ENCODE assay signal across 8 cellular contexts in the genomic region with DNA sequence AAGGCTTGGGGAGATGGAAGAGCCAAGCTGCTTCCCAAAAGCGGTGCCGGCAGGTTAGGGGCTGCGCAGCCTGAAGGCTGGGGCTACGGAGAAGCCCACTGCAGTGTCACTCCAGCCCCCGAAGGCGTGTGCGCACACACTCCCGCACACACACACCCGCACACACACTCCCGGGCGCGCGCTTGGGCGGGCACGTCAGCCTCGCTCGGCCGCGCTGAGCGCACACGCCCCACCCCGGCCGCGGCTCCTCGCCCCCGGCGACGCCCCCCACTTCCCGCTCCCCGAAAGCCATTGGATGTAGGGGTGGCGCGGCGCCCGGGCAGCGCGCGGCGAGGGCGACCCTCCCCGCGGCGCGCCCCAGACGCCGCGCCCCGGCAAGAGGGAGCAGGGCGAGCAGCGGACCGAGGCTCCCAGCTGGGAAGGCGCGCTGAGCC. TPM values are rescaled to one million over a fixed set of nuclear protein-coding genes. Genes with fewer than 3 reads are reported as not detected.
DNase-seq lines count a peak whose midpoint lies in the region; ATAC-seq and TF ChIP-seq lines count a peak whose summit lies in the region.

A gene with protein sequence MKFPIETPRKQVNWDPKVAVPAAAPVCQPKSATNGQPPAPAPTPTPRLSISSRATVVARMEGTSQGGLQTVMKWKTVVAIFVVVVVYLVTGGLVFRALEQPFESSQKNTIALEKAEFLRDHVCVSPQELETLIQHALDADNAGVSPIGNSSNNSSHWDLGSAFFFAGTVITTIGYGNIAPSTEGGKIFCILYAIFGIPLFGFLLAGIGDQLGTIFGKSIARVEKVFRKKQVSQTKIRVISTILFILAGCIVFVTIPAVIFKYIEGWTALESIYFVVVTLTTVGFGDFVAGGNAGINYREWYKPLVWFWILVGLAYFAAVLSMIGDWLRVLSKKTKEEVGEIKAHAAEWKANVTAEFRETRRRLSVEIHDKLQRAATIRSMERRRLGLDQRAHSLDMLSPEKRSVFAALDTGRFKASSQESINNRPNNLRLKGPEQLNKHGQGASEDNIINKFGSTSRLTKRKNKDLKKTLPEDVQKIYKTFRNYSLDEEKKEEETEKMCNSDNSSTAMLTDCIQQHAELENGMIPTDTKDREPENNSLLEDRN (minus strand): TSS at position 184 of the 434 bp plus-strand sequence. CDS start 471 bp downstream, outside the sequence.

- H3K4me1 Mint-ChIP-seq in T-helper 2 cell treated with Interferon-gamma antibody and Interleukin-4, amounts not matched to agents 5 μg/mL and 100 μg/mL, for 36 hours (ENCODE audit: low read depth), result peaks cover 4% of the 10 kb centered on the region
- peaks cover 4% of the 10 kb centered on the region for H3K4me1 Mint-ChIP-seq in type B pancreatic cell (ENCODE audit: unreplicated experiment)

- peak within 1 kb of the TSS; percentile 29; the same call in 1 of the 2 replicates for H2AFZ ChIP-seq in SK-N-SH (ENCODE audit: low read depth)

- in situ Hi-C loops in G401 (cut with HindIII; ENCODE audit: low sequenced_read_pairs), result no loop called here

- H3K36me3 Mint-ChIP-seq in T-helper 2 cell treated with Interferon-gamma antibody and Interleukin-4, amounts not matched to agents 5 μg/mL and 100 μg/mL, for 36 hours (ENCODE audit: low read depth), result no peaks in the 10 kb centered on the region
- H3K36me3 Mint-ChIP-seq in type B pancreatic cell, result no peaks in the 10 kb centered on the region

- no peak for TF ChIP-seq EP300 in SK-N-SH (IDR thresholded peaks at IDR 0.05; ENCODE audit: borderline replicate concordance in 1 of 2, low read depth in 1 of 2, low read length in 1 of 2)

- POLR2A ChIA-PET in SK-N-SH (lab: Yijun Ruan, JAX), result no interaction called here

- H4K20me1 ChIP-seq in SK-N-SH (ENCODE audit: insufficient read depth), result no peaks in the 10 kb centered on the region

- H3K27me3 ChIP-seq in SK-N-SH (ENCODE audit: insufficient read depth), result peaks cover 32% of the 10 kb centered on the region
- H3K27me3 ChIP-seq in iPS-15b (ENCODE audit: control insufficient read depth, insufficient read depth, low read length), result peaks cover 95% of the 10 kb centered on the region

- TF ChIP-seq RAD21 in SK-N-SH (IDR thresholded peaks at IDR 0.05; ENCODE audit: low read length), result no peak

- TF ChIP-seq CTCF in SK-N-SH (IDR thresholded peaks at IDR 0.05) (no peak), type B pancreatic cell (conservative IDR thresholded peaks at IDR 0.05) (no peak)

- DNase-seq in SK-N-SH, result no peak
- DNase-seq in T-helper 2 cell treated with Interferon-gamma antibody and Interleukin-4, amounts not matched to agents 5 μg/mL and 100 μg/mL, for 36 hours (ENCODE audit: low spot score), result no peak
- no peak for DNase-seq in type B pancreatic cell (ENCODE audit: extremely low spot score, unreplicated experiment)
- DNase-seq in G401 (ENCODE audit: low spot score), result no peak
- DNase-seq in LoVo (ENCODE audit: low spot score), result no peak

- no peaks in the 10 kb centered on the region for H3K9me2 ChIP-seq in SK-N-SH

- no peak within 1 kb of the TSS for H3K27ac Mint-ChIP-seq in T-helper 2 cell treated with Interferon-gamma antibody and Interleukin-4, amounts not matched to agents 5 μg/mL and 100 μg/mL, for 36 hours
- no peak within 1 kb of the TSS for H3K27ac Mint-ChIP-seq in type B pancreatic cell

- H3K9ac ChIP-seq in SK-N-SH (no peak within 1 kb of the TSS), iPS-15b (ENCODE audit: low read depth, low read length) (peak within 1 kb of the TSS; percentile 17)

- CTCF ChIA-PET in SK-N-SH (lab: Yijun Ruan, JAX), result interaction anchor here (0.6 to 3.1 kb wide), 2 partner anchors 17 to 134 kb away, joined by 3 to 12 read pairs; no protein-coding TSS in a partner anchor

- peak within 1 kb of the TSS; percentile 47; the same call in 1 of the 2 replicates for H3K4me2 ChIP-seq in SK-N-SH

- H3F3A ChIP-seq in SK-N-SH (replicated peaks; ENCODE audit: insufficient read depth), result no peaks in the 10 kb centered on the region

- H3K4me1 ChIP-seq in SK-N-SH (ENCODE audit: control insufficient read depth in 1 of 2, insufficient read depth in 2 of 2, low read depth in 1 of 2, low read length in 1 of 2) (no peaks in the 10 kb centered on the region; a peak in 1 of 4 replicates), iPS-15b (ENCODE audit: control insufficient read depth, insufficient read depth, low read length) (no peaks in the 10 kb centered on the region)

- H3K9me3 ChIP-seq in SK-N-SH, result no peaks in the 10 kb centered on the region
- no peaks in the 10 kb centered on the region for H3K9me3 ChIP-seq in iPS-15b (ENCODE audit: control insufficient read depth, insufficient read depth, low read length)

- H3K4me3 ChIP-seq in SK-N-SH (ENCODE audit: low read depth in 2 of 2, low read length in 1 of 2), result peak within 1 kb of the TSS; percentile 35 to 40
- H3K4me3 ChIP-seq in iPS-15b (ENCODE audit: low read depth, low read length), result peak within 1 kb of the TSS; percentile 68

- ATAC-seq in SK-N-SH treated with all-trans-retinoic acid at 6 μM for 48 hours (no peak), HG02610 (IDR thresholded peaks at IDR 0.05; ENCODE audit: unreplicated experiment) (peak; percentile 16)

- WGBS in SK-N-SH (ENCODE audit: low lambda C conversion rate), result 8% methylated on average over 17 of the region's 52 CpGs

- peaks cover 47% of the 10 kb centered on the region for H3K27me3 Mint-ChIP-seq in T-helper 2 cell treated with Interferon-gamma antibody and Interleukin-4, amounts not matched to agents 5 μg/mL and 100 μg/mL, for 36 hours (ENCODE audit: low read depth)
- H3K27me3 Mint-ChIP-seq in type B pancreatic cell, result peaks cover 45% of the 10 kb centered on the region

- no peaks in the 10 kb centered on the region for H3K36me3 ChIP-seq in SK-N-SH (replicated peaks in 1 of 2; ENCODE audit: control insufficient read depth in 1 of 2, insufficient read depth in 2 of 2, low read length in 1 of 2)
- H3K36me3 ChIP-seq in iPS-15b (ENCODE audit: control insufficient read depth, insufficient read depth, low read length), result no peaks in the 10 kb centered on the region

- H3K27ac ChIP-seq in SK-N-SH (ENCODE audit: low read depth in 2 of 2, low read length in 1 of 2), result no peak within 1 kb of the TSS

- no peaks in the 10 kb centered on the region for H3K79me2 ChIP-seq in SK-N-SH (ENCODE audit: insufficient read depth)

- peak within 1 kb of the TSS; percentile 47 for H3K4me3 Mint-ChIP-seq in T-helper 2 cell treated with Interferon-gamma antibody and Interleukin-4, amounts not matched to agents 5 μg/mL and 100 μg/mL, for 36 hours
- peak within 1 kb of the TSS; percentile 87 for H3K4me3 Mint-ChIP-seq in type B pancreatic cell

- H3K9me3 Mint-ChIP-seq in T-helper 2 cell treated with Interferon-gamma antibody and Interleukin-4, amounts not matched to agents 5 μg/mL and 100 μg/mL, for 36 hours, result no peaks in the 10 kb centered on the region
- H3K9me3 Mint-ChIP-seq in type B pancreatic cell, result no peaks in the 10 kb centered on the region

TF ChIP-seq in SK-N-SH, 30 proteins besides CTCF, POLR2A, EP300 and RAD21 (continues in another document):
- no peak for TF ChIP-seq MEF2A (IDR thresholded peaks at IDR 0.05; ENCODE audit: borderline replicate concordance, low read depth)
- no peak for TF ChIP-seq CHD2 (IDR thresholded peaks at IDR 0.05; ENCODE audit: low read length, partially characterized antibody)
- TF ChIP-seq, protein P1, sequence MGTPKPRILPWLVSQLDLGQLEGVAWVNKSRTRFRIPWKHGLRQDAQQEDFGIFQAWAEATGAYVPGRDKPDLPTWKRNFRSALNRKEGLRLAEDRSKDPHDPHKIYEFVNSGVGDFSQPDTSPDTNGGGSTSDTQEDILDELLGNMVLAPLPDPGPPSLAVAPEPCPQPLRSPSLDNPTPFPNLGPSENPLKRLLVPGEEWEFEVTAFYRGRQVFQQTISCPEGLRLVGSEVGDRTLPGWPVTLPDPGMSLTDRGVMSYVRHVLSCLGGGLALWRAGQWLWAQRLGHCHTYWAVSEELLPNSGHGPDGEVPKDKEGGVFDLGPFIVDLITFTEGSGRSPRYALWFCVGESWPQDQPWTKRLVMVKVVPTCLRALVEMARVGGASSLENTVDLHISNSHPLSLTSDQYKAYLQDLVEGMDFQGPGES (IDR thresholded peaks at IDR 0.05; ENCODE audit: low read depth, low read length), result no peak
- no peak for TF ChIP-seq ELF1 (IDR thresholded peaks at IDR 0.05)
- no peak for TF ChIP-seq FOXM1 (IDR thresholded peaks at IDR 0.05; ENCODE audit: low read depth)
- TF ChIP-seq RFX5 (IDR thresholded peaks at IDR 0.05; ENCODE audit: low read length), result no peak

TF ChIP-seq in SK-N-SH treated with all-trans-retinoic acid at 6 μM for 48 hours, 23 proteins besides CTCF, POLR2A, EP300 and RAD21 (continues in another document):
- TF ChIP-seq ISL1 (CRISPR knock-in tag; IDR thresholded peaks at IDR 0.05) (no peak), CSDC2 (CRISPR knock-in tag; IDR thresholded peaks at IDR 0.05) (no peak), TCF4 (CRISPR knock-in tag; IDR thresholded peaks at IDR 0.05; ENCODE audit: borderline replicate concordance) (no peak), BACH2 (CRISPR knock-in tag; IDR thresholded peaks at IDR 0.05; ENCODE audit: borderline replicate concordance) (no peak)
- TF ChIP-seq, protein P2, sequence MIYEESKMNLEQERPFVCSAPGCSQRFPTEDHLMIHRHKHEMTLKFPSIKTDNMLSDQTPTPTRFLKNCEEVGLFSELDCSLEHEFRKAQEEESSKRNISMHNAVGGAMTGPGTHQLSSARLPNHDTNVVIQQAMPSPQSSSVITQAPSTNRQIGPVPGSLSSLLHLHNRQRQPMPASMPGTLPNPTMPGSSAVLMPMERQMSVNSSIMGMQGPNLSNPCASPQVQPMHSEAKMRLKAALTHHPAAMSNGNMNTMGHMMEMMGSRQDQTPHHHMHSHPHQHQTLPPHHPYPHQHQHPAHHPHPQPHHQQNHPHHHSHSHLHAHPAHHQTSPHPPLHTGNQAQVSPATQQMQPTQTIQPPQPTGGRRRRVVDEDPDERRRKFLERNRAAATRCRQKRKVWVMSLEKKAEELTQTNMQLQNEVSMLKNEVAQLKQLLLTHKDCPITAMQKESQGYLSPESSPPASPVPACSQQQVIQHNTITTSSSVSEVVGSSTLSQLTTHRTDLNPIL (CRISPR knock-in tag; IDR thresholded peaks at IDR 0.05; ENCODE audit: low read depth), result no peak

RNA-seq across cellular contexts. Expression of the gene that starts here (rescaled TPM):
- polyA plus RNA-seq in SK-N-SH (2012; rRNA removed), result not detected in 2 replicates
- not detected in 2 replicates for polyA plus RNA-seq in SK-N-SH (2012; cell fraction: cytosol; rRNA removed)
- polyA plus RNA-seq in SK-N-SH (2012; cell fraction: nucleus; rRNA removed), result not detected in 2 replicates
- 0.12 and 1.4 TPM in 2 replicates for total RNA-seq in type B pancreatic cell (ENCODE audit: low replicate concordance)
- not detected in 2 replicates for total RNA-seq in G401 (2014; rRNA removed; shearing (Covaris generic))
